In genomic region chr13:43269037-43269476, GRCh38 we compare ENCODE assay signal across 11 cellular contexts.
DNase-seq lines count a peak whose midpoint lies in the region; FAIRE-seq and TF ChIP-seq lines count a peak whose summit lies in the region.
"Had no signal": no experiment of that assay in that cellular context is flagged by ENCODE, and none has a peak within 500 bp of the region (broad histone marks: within the 10 kb centered on the region; RNA-seq: fewer than 3 reads in every experiment).

No MANE protein-coding gene starts in this region.

- no peak for TF ChIP-seq POLR2A in suprapubic skin (IDR thresholded peaks at IDR 0.05)

- no peak overlapping the region for H3K9ac ChIP-seq in kidney (ENCODE audit: low read length in 2 of 2)

- H3K9me3 ChIP-seq in suprapubic skin = no peaks in the 10 kb centered on the region
- H3K9me3 ChIP-seq in kidney (ENCODE audit: control insufficient read depth in 1 of 2, low read length in 2 of 2) = no peaks in the 10 kb centered on the region

- peak; percentile 69 for TF ChIP-seq EP300 in suprapubic skin (IDR thresholded peaks at IDR 0.05)

- H3K27me3 ChIP-seq in kidney epithelial cell (ENCODE audit: control insufficient read depth, insufficient read depth, low read length) = no peaks in the 10 kb centered on the region
- H3K27me3 ChIP-seq in suprapubic skin = no peaks in the 10 kb centered on the region

- H3K4me1 ChIP-seq in suprapubic skin (peaks cover 4% of the 10 kb centered on the region), kidney (ENCODE audit: control insufficient read depth in 1 of 2, insufficient read depth in 1 of 2, low read depth in 1 of 2, low read length in 2 of 2) (no peaks in the 10 kb centered on the region)

- H3K27ac ChIP-seq in suprapubic skin = no peak overlapping the region
- no peak overlapping the region for H3K27ac ChIP-seq in kidney (ENCODE audit: low read depth in 2 of 2, low read length in 2 of 2)

- TF ChIP-seq CTCF in kidney epithelial cell (IDR thresholded peaks at IDR 0.05; ENCODE audit: insufficient read depth, low read length, poor library complexity, severe bottlenecking) (no peak), suprapubic skin (IDR thresholded peaks at IDR 0.05) (no peak), kidney (IDR thresholded peaks at IDR 0.05; ENCODE audit: borderline replicate concordance, extremely low read depth, insufficient read depth) (no peak)

- H3K4me3 ChIP-seq in kidney epithelial cell (ENCODE audit: low read depth, low read length) (no peak overlapping the region), suprapubic skin (no peak overlapping the region), kidney (ENCODE audit: low read length in 2 of 2) (no peak overlapping the region)

- no peaks in the 10 kb centered on the region for H3K36me3 ChIP-seq in kidney epithelial cell (ENCODE audit: control insufficient read depth, insufficient read depth, low read length)
- H3K36me3 ChIP-seq in suprapubic skin = no peaks in the 10 kb centered on the region
- no peaks in the 10 kb centered on the region for H3K36me3 ChIP-seq in kidney (ENCODE audit: control insufficient read depth in 1 of 2, insufficient read depth in 2 of 2, low read length in 2 of 2)

- intact Hi-C loops in kidney (cut with DNase I) = no loop called here

- 31% methylated on average over 5 of the region's 5 CpGs for WGBS in suprapubic skin

- no peak for FAIRE-seq in kidney (lab: Jason Lieb, UNC)
- FAIRE-seq: GM18507 had no signal

- DNase-seq in HS-27A (ENCODE audit: low read depth) (peak; percentile 67), brain pericyte (ENCODE audit: low read depth, low spot score) (peak; percentile 16), kidney epithelial cell (ENCODE audit: low read depth) (peak; percentile 84), suprapubic skin (ENCODE audit: low spot score in 2 of 2) (no peak), kidney (no peak), CD1c-positive myeloid dendritic cell (ENCODE audit: extremely low spot score) (no peak)
- DNase-seq in NK-92 treated with Interleukin-12 subunit alpha and Interleukin-12 subunit beta, amount 100 ng/mL, for 24 hours (lab: John Stamatoyannopoulos, UW) = no peak
- no peak for DNase-seq in activated naive CD4-positive, alpha-beta T cell (lab: John Stamatoyannopoulos, UW)
- DNase-seq: activated CD4-positive, alpha-beta T cell treated with anti-CD3 and anti-CD28 coated beads for 36 hours; naive thymus-derived CD8-positive, alpha-beta T cell had no signal

Comparison
In these comparisons a context has a peak if more than half of its experiments do, and no peak if none do; other contexts are left out.
1. DNase-seq: peak in HS-27A (single experiment), brain pericyte (single experiment) and kidney epithelial cell (single experiment); none in suprapubic skin (0 of 2), kidney (single experiment), NK-92 treated with Interleukin-12 subunit alpha and Interleukin-12 subunit beta, amount 100 ng/mL, for 24 hours (single experiment), activated naive CD4-positive, alpha-beta T cell (0 of 4) and CD1c-positive myeloid dendritic cell (single experiment).